In the genomic region with DNA sequence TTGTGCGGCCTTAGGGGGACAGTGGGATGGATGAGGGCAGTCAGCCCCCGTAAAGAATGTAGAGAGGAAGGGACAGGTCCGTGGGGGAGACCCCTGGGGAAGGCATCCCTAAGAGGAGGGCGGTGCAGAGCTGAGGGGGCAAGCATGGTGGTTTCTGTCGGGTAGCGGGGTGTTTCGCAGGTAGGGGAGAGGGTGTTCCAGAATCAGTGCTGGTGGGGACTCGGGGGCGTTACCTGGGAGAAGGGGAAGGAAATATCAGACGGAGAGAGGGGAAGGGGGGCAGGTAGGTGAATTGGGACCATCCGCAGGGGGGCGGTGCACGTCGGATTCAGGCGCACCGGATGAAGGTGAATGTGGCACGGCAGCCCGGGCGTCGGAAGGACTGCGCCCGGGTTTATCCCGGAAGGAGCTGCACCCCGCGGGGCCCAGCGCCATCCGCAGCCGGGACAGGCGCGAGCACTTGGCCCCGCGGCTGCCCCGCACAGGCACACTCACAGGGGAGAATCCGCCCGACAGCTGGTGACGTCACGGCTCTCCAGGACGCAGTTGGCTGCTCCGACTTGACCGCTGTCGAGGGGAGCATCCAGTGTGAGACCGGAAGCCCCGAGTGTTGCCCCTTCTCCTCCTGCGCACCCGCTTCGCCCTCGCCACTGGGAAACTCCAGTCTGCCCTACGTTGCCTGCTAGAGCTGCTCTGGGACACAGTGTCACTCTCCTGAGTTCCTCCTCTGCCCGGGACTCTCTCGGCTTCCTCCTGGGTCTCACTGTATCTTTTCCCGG, we compare ENCODE assay signal across 8 cellular contexts. TPM values are rescaled to one million over a fixed set of nuclear protein-coding genes. Genes with fewer than 3 reads are reported as not detected.
A peak's percentile ranks its signal among the peaks of the same experiment; 100 is the strongest.
DNase-seq lines count a peak whose midpoint lies in the region; ATAC-seq and TF ChIP-seq lines count a peak whose summit lies in the region.

No MANE protein-coding gene starts in this region.

- peak; percentile 22 for TF ChIP-seq CTCF in CD8-positive, alpha-beta T cell (IDR thresholded peaks at IDR 0.05)
- peak in 2 of 5 experiments; percentile 8 to 9 for TF ChIP-seq CTCF in gastrocnemius medialis (IDR thresholded peaks at IDR 0.05 in 4 of 5, conservative IDR thresholded peaks at IDR 0.05 in 1 of 5)

- H3K9me3 Mint-ChIP-seq in CD8-positive, alpha-beta T cell = no peaks in the 10 kb centered on the region
- H3K9me3 Mint-ChIP-seq in activated naive CD8-positive, alpha-beta T cell treated with anti-CD3 and anti-CD28 coated beads, Interleukin-2, amount 10 ng/mL, durations not matched to agents 7 days and 5 days = no peaks in the 10 kb centered on the region

- H3K4me1 Mint-ChIP-seq in CD8-positive, alpha-beta T cell (ENCODE audit: low read depth) = peaks cover 39% of the 10 kb centered on the region
- peaks cover 52% of the 10 kb centered on the region for H3K4me1 Mint-ChIP-seq in activated naive CD8-positive, alpha-beta T cell treated with anti-CD3 and anti-CD28 coated beads, Interleukin-2, amount 10 ng/mL, durations not matched to agents 7 days and 5 days

- CTCF ChIA-PET in CD8-positive, alpha-beta T cell (lab: Charles Lee) = interaction anchor here (0.6 to 13.8 kb wide), 18 partner anchors 10 to 116 kb away, joined by 3 to 147 read pairs (median 6); a partner anchor contains a TSS

- intact Hi-C loops in CD8-positive, alpha-beta T cell (cut with DNase I, micrococcal nuclease) = loop anchor here (1.0 to 2.0 kb wide), 7 partner anchors 13 to 115 kb away; a partner anchor contains a TSS
- intact Hi-C loops in right cardiac atrium (cut with DNase I) (no loop called here), gastrocnemius medialis (cut with DNase I; ENCODE audit: low total_unique reads) (no loop called here)

- peak overlapping the region; percentile 92 for H3K27ac Mint-ChIP-seq in CD8-positive, alpha-beta T cell
- peak overlapping the region; percentile 96 for H3K27ac Mint-ChIP-seq in activated naive CD8-positive, alpha-beta T cell treated with anti-CD3 and anti-CD28 coated beads, Interleukin-2, amount 10 ng/mL, durations not matched to agents 7 days and 5 days

- H3K9me3 ChIP-seq in CD8-positive, alpha-beta T cell (ENCODE audit: low read length) = no peaks in the 10 kb centered on the region
- no peaks in the 10 kb centered on the region for H3K9me3 ChIP-seq in right cardiac atrium (ENCODE audit: control insufficient read depth, low read length)
- no peaks in the 10 kb centered on the region for H3K9me3 ChIP-seq in gastrocnemius medialis

- no peaks in the 10 kb centered on the region for H3K27me3 ChIP-seq in CD8-positive, alpha-beta T cell (ENCODE audit: insufficient read depth, low read length)
- no peaks in the 10 kb centered on the region for H3K27me3 ChIP-seq in right cardiac atrium (ENCODE audit: control insufficient read depth, insufficient read depth)
- H3K27me3 ChIP-seq in gastrocnemius medialis = peaks cover 6 to 17% (median 10%) of the 10 kb centered on the region in 3 donors

- H3K4me3 Mint-ChIP-seq in CD8-positive, alpha-beta T cell = peak overlapping the region; percentile 85
- H3K4me3 Mint-ChIP-seq in activated naive CD8-positive, alpha-beta T cell treated with anti-CD3 and anti-CD28 coated beads, Interleukin-2, amount 10 ng/mL, durations not matched to agents 7 days and 5 days = peak overlapping the region; percentile 88

- H3K4me1 ChIP-seq in CD8-positive, alpha-beta T cell (ENCODE audit: insufficient read depth, low read length) = peaks cover 34% of the 10 kb centered on the region
- H3K4me1 ChIP-seq in right cardiac atrium (ENCODE audit: control insufficient read depth, insufficient read depth, low read length) (no peaks in the 10 kb centered on the region), gastrocnemius medialis (peaks cover 0 to 4% of the 10 kb centered on the region in 2 donors)

- no peaks in the 10 kb centered on the region for H3K36me3 Mint-ChIP-seq in CD8-positive, alpha-beta T cell
- peaks cover 24% of the 10 kb centered on the region for H3K36me3 Mint-ChIP-seq in activated naive CD8-positive, alpha-beta T cell treated with anti-CD3 and anti-CD28 coated beads, Interleukin-2, amount 10 ng/mL, durations not matched to agents 7 days and 5 days

- peak; percentile 74 for ATAC-seq in CD8-positive, alpha-beta T cell
- ATAC-seq in GM21447 (IDR thresholded peaks at IDR 0.05; ENCODE audit: unreplicated experiment) (peak; percentile 34), right cardiac atrium (peak; percentile 70 to 81), gastrocnemius medialis (peak; percentile 18 to 50), HG03378 (IDR thresholded peaks at IDR 0.05; ENCODE audit: unreplicated experiment) (no peak), GM21723 (IDR thresholded peaks at IDR 0.05; ENCODE audit: unreplicated experiment) (no peak)
- peak; percentile 62 for ATAC-seq in activated naive CD8-positive, alpha-beta T cell treated with anti-CD3 and anti-CD28 coated beads, Interleukin-2, amount 10 ng/mL, durations not matched to agents 7 days and 5 days (ENCODE audit: low read depth)

- POLR2A ChIA-PET in CD8-positive, alpha-beta T cell (lab: Charles Lee) = interaction anchor here (0.6 to 6.6 kb wide), 15 partner anchors 9 to 515 kb away, joined by 3 to 79 read pairs (median 4); a partner anchor contains a TSS
- POLR2A ChIA-PET in activated naive CD8-positive, alpha-beta T cell treated with anti-CD3 and anti-CD28 coated beads, Interleukin-2, amount 10 ng/mL, durations not matched to agents 7 days and 5 days (lab: Charles Lee) = interaction anchor here (0.9 to 9.6 kb wide), 16 partner anchors 9 to 979 kb away, joined by 3 to 166 read pairs (median 4); a partner anchor contains a TSS

- H3K27ac ChIP-seq in CD8-positive, alpha-beta T cell (ENCODE audit: low read depth, low read length) = peak overlapping the region; percentile 36
- H3K27ac ChIP-seq in right cardiac atrium (ENCODE audit: low read length) (no peak overlapping the region), gastrocnemius medialis (no peak overlapping the region)

- no peaks in the 10 kb centered on the region for H3K27me3 Mint-ChIP-seq in CD8-positive, alpha-beta T cell (ENCODE audit: low read depth)
- H3K27me3 Mint-ChIP-seq in activated naive CD8-positive, alpha-beta T cell treated with anti-CD3 and anti-CD28 coated beads, Interleukin-2, amount 10 ng/mL, durations not matched to agents 7 days and 5 days = no peaks in the 10 kb centered on the region

- in situ Hi-C loops in gastrocnemius medialis (cut with MboI; ENCODE audit: low sequenced_read_pairs in 4 of 4) = no loop called here

- no peak for TF ChIP-seq POLR2A in gastrocnemius medialis (IDR thresholded peaks at IDR 0.05)

- peak; percentile 22 to 81 (median 71) for DNase-seq in CD8-positive, alpha-beta T cell
- DNase-seq in SK-N-DZ (ENCODE audit: low spot score) (peak; percentile 54), right cardiac atrium (peak; percentile 84 to 92 (median 89)), gastrocnemius medialis (peak in 1 of 2 donors; percentile 44)
- DNase-seq in activated naive CD8-positive, alpha-beta T cell treated with anti-CD3 and anti-CD28 coated beads, Interleukin-2, amount 10 ng/mL, durations not matched to agents 7 days and 5 days = peak; percentile 79

- 7% methylated on average over 51 of the region's 51 CpGs for WGBS in right cardiac atrium

- H3K4me3 ChIP-seq in CD8-positive, alpha-beta T cell (ENCODE audit: low read depth, low read length) = peak overlapping the region; percentile 44
- H3K4me3 ChIP-seq in right cardiac atrium (ENCODE audit: low read length) (peak overlapping the region; percentile 47), gastrocnemius medialis (peak overlapping the region; percentile 34 to 46 (median 46))

- H3K36me3 ChIP-seq in CD8-positive, alpha-beta T cell (ENCODE audit: insufficient read depth, low read length) = no peaks in the 10 kb centered on the region
- no peaks in the 10 kb centered on the region for H3K36me3 ChIP-seq in gastrocnemius medialis

RNA-seq across cellular contexts. Expression of a gene that starts 1.3 kb away (rescaled TPM):
- 1 to 10 TPM; 2.9 to 5.7 TPM for total RNA-seq in CD8-positive, alpha-beta T cell
- polyA plus RNA-seq in SK-N-DZ (2014; cell fraction: cytosol; rRNA removed) = not detected in 2 replicates
- polyA plus RNA-seq in SK-N-DZ (2014; cell fraction: nucleus; rRNA removed) = 0.73 and 2.4 TPM in 2 replicates
- total RNA-seq in activated naive CD8-positive, alpha-beta T cell treated with anti-CD3 and anti-CD28 coated beads, Interleukin-2, amount 10 ng/mL, durations not matched to agents 7 days and 5 days = 10 to 100 TPM; 15.3 to 18.4 TPM
- total RNA-seq in right cardiac atrium = under 1 TPM; 0.58 to 0.68 (median 0.60) TPM
- 0.66 TPM for polyA plus RNA-seq in right cardiac atrium
- total RNA-seq in gastrocnemius medialis = 10 to 100 TPM in 1 of 4 donors, under 1 TPM in 3; 0.40 to 18.3 (median 0.68) TPM

RNA-seq across cellular contexts. Expression of a gene that starts 11.8 kb away (rescaled TPM):
- total RNA-seq in CD8-positive, alpha-beta T cell = 10 to 100 TPM; 18.0 to 19.6 TPM
- 5.7 and 8.4 TPM in 2 replicates for polyA plus RNA-seq in SK-N-DZ (2014; cell fraction: cytosol; rRNA removed)
- 38.2 and 46.7 TPM in 2 replicates for polyA plus RNA-seq in SK-N-DZ (2014; cell fraction: nucleus; rRNA removed)
- 10 to 100 TPM; 42.2 to 42.8 TPM for total RNA-seq in activated naive CD8-positive, alpha-beta T cell treated with anti-CD3 and anti-CD28 coated beads, Interleukin-2, amount 10 ng/mL, durations not matched to agents 7 days and 5 days
- 10 to 100 TPM; 25.0 to 35.3 (median 27.4) TPM for total RNA-seq in right cardiac atrium
- 30.5 TPM for polyA plus RNA-seq in right cardiac atrium
- 100 to 1,000 TPM in 1 of 4 donors, 10 to 100 TPM in 3; 48.1 to 108 (median 65.4) TPM for total RNA-seq in gastrocnemius medialis

RNA-seq across cellular contexts. Expression of a gene that starts 33.9 kb away (rescaled TPM):
- 10 to 100 TPM; 11.0 to 11.6 TPM for total RNA-seq in CD8-positive, alpha-beta T cell
- 2.9 and 4.0 TPM in 2 replicates for polyA plus RNA-seq in SK-N-DZ (2014; cell fraction: cytosol; rRNA removed)
- polyA plus RNA-seq in SK-N-DZ (2014; cell fraction: nucleus; rRNA removed) = 0.88 and 4.5 TPM in 2 replicates
- total RNA-seq in activated naive CD8-positive, alpha-beta T cell treated with anti-CD3 and anti-CD28 coated beads, Interleukin-2, amount 10 ng/mL, durations not matched to agents 7 days and 5 days = 100 to 1,000 TPM; 174 to 195 TPM
- total RNA-seq in right cardiac atrium (1 to 10 TPM in 1 of 4 donors, under 1 TPM in 1, not detected in 2; 0.26 to 1.5 TPM), gastrocnemius medialis (not detected)
- 0.14 TPM for polyA plus RNA-seq in right cardiac atrium

RNA-seq across cellular contexts. Expression of a gene that starts 40.9 kb away (rescaled TPM):
- over 10,000 TPM; 22,073 to 26,359 TPM for total RNA-seq in CD8-positive, alpha-beta T cell
- not detected in 2 replicates for polyA plus RNA-seq in SK-N-DZ (2014; cell fraction: cytosol; rRNA removed)
- polyA plus RNA-seq in SK-N-DZ (2014; cell fraction: nucleus; rRNA removed) = not detected in 2 replicates
- total RNA-seq in activated naive CD8-positive, alpha-beta T cell treated with anti-CD3 and anti-CD28 coated beads, Interleukin-2, amount 10 ng/mL, durations not matched to agents 7 days and 5 days = over 10,000 TPM; 10,447 to 10,452 TPM
- total RNA-seq in right cardiac atrium (over 10,000 TPM; 19,654 to 22,919 (median 21,195) TPM), gastrocnemius medialis (100 to 1,000 TPM; 115 to 715 (median 367) TPM)
- 218 TPM for polyA plus RNA-seq in right cardiac atrium

RNA-seq across cellular contexts. Expression of a gene that starts 41.2 kb away (rescaled TPM):
- total RNA-seq in CD8-positive, alpha-beta T cell = 1 to 10 TPM; 7.4 to 9.1 TPM
- 6.5 and 7.8 TPM in 2 replicates for polyA plus RNA-seq in SK-N-DZ (2014; cell fraction: cytosol; rRNA removed)
- 7.7 and 8.2 TPM in 2 replicates for polyA plus RNA-seq in SK-N-DZ (2014; cell fraction: nucleus; rRNA removed)
- 10 to 100 TPM; 32.7 to 36.3 TPM for total RNA-seq in activated naive CD8-positive, alpha-beta T cell treated with anti-CD3 and anti-CD28 coated beads, Interleukin-2, amount 10 ng/mL, durations not matched to agents 7 days and 5 days
- total RNA-seq in right cardiac atrium (10 to 100 TPM; 54.7 to 61.6 (median 60.1) TPM), gastrocnemius medialis (10 to 100 TPM; 21.9 to 45.3 (median 31.5) TPM)
- polyA plus RNA-seq in right cardiac atrium = 75.0 TPM

Comparison
In these comparisons a context has a peak if more than half of its experiments do, and no peak if none do; other contexts are left out.
1. ATAC-seq: peak in CD8-positive, alpha-beta T cell (single experiment), GM21447 (single experiment), activated naive CD8-positive, alpha-beta T cell treated with anti-CD3 and anti-CD28 coated beads, Interleukin-2, amount 10 ng/mL, durations not matched to agents 7 days and 5 days (single experiment), right cardiac atrium (2 of 2) and gastrocnemius medialis (2 of 2); none in HG03378 (single experiment) and GM21723 (single experiment).
2. RNA of a gene that starts 33.9 kb away (total RNA-seq): 174 to 195 TPM in activated naive CD8-positive, alpha-beta T cell treated with anti-CD3 and anti-CD28 coated beads, Interleukin-2, amount 10 ng/mL, durations not matched to agents 7 days and 5 days; 11.0 to 11.6 TPM in CD8-positive, alpha-beta T cell, 0.26 to 1.5 TPM in right cardiac atrium and not detected in gastrocnemius medialis; every median in the first group is over 10 times any median in the second.
3. intact Hi-C loops: an anchor here in CD8-positive, alpha-beta T cell (1.0 to 2.0 kb wide); none called in right cardiac atrium and gastrocnemius medialis.
4. Peak in every context shown above with its lines, with median percentiles within 50 percentile points of each other: H3K4me3 ChIP-seq.